In the genomic region with DNA sequence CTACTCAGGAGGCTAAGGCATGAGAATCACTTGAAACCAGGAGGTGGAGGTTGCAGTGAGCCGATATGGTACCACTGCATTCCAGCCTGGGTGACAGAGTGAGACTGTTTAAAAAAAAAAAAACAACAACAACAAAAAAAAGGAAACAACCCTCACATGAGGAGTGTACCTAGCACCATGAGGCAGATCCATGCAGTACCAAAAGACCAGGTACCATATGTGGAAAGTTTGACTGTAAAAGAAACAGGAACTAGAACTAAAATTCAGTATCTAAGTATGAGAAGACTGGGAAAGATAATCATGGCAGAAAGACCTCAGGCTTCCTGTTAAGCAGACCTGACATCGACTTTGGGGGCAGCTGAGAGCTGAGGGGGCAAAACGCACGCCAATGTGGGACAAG, we compare ENCODE assay signal across 21 cellular contexts.
"Had no signal": no experiment of that assay in that cellular context is flagged by ENCODE, and none has a peak within 500 bp of the region (broad histone marks: within the 10 kb centered on the region; RNA-seq: fewer than 3 reads in every experiment).

No MANE protein-coding gene starts in this region.

- H3K27me3 Mint-ChIP-seq: central memory CD8-positive, alpha-beta T cell; memory B cell; naive thymus-derived CD8-positive, alpha-beta T cell had no signal

- H3K4me1 Mint-ChIP-seq: central memory CD8-positive, alpha-beta T cell; memory B cell; naive thymus-derived CD8-positive, alpha-beta T cell had no signal

- H3K27ac ChIP-seq: body of pancreas, coronary artery, neutrophil, parathyroid adenoma, skin epidermis, testis had no signal

- DNase-seq: activated CD4-positive, alpha-beta T cell treated with anti-CD3 and anti-CD28 coated beads, Interleukin-2, amount 50 U/mL, for 4 hours; activated CD4-positive, CD25-positive, alpha-beta regulatory T cell; activated naive CD4-positive, alpha-beta T cell treated with anti-CD3 and anti-CD28 coated beads, Interleukin-2, amount 50 U/mL, for 16 hours; activated T-cell treated with anti-CD3 and anti-CD28 coated beads for 4 hours; amygdala; body of pancreas; effector CD4-positive, alpha-beta T cell; foreskin fibroblast; hippocampal formation; left ventricle myocardium superior; naive thymus-derived CD8-positive, alpha-beta T cell; stimulated activated CD4-positive, alpha-beta T cell treated with anti-CD3 and anti-CD28 coated beads, Interleukin-15, amount 100 ng/mL, for 24 hours; stimulated activated CD4-positive, alpha-beta T cell treated with anti-CD3 and anti-CD28 coated beads, Interleukin-4, amount 100 ng/mL, for 24 hours; stimulated activated naive CD4-positive, alpha-beta T cell treated with Interleukin-2 at 50 U/mL for 16 hours; testis had no signal

- ATAC-seq: body of pancreas; left ventricle myocardium superior; naive thymus-derived CD8-positive, alpha-beta T cell had no signal

- H3K4me3 Mint-ChIP-seq: central memory CD8-positive, alpha-beta T cell; memory B cell; naive thymus-derived CD8-positive, alpha-beta T cell had no signal

- H3K27me3 ChIP-seq: body of pancreas, neutrophil, testis had no signal

- H3K9me3 Mint-ChIP-seq: central memory CD8-positive, alpha-beta T cell; memory B cell; naive thymus-derived CD8-positive, alpha-beta T cell had no signal

- H3K27ac Mint-ChIP-seq: memory B cell had no signal
